In genomic region chr5:40224421-40224820, GRCh38 we compare ENCODE assay signal across 9 cellular contexts.
A peak's percentile ranks its signal among the peaks of the same experiment; 100 is the strongest.
DNase-seq lines count a peak whose midpoint lies in the region; ATAC-seq and TF ChIP-seq lines count a peak whose summit lies in the region.
"Had no signal": no experiment of that assay in that cellular context is flagged by ENCODE, and none has a peak within 500 bp of the region (broad histone marks: within the 10 kb centered on the region; RNA-seq: fewer than 3 reads in every experiment).

No MANE protein-coding gene starts in this region.

- peak; percentile 17 to 46 for ATAC-seq in natural killer cell treated with Interleukin-12 subunit alpha and Interleukin-12 subunit beta and Interleukin-15 and Interleukin-18, amount 100 ng/mL, for 72 hours
- ATAC-seq in natural killer cell (no peak), HG03103 (IDR thresholded peaks at IDR 0.05; ENCODE audit: low read depth, unreplicated experiment) (peak; percentile 21)

- H3K4me3 Mint-ChIP-seq in natural killer cell treated with Interleukin-12 subunit alpha and Interleukin-12 subunit beta and Interleukin-15 and Interleukin-18, amount 100 ng/mL, for 72 hours = peak overlapping the region; percentile 75
- no peak overlapping the region for H3K4me3 Mint-ChIP-seq in natural killer cell

- DNase-seq in natural killer cell treated with Interleukin-12 subunit alpha and Interleukin-12 subunit beta and Interleukin-15 and Interleukin-18, amount 100 ng/mL, for 72 hours (ENCODE audit: low spot score) = no peak
- DNase-seq in natural killer cell (no peak), amniotic epithelial cell (ENCODE audit: low read depth) (peak; percentile 16), NCI-H1417 (lab: John Stamatoyannopoulos, UW) (no peak), DMS 273 (lab: John Stamatoyannopoulos, UW; ENCODE audit: unreplicated experiment) (no peak), NCI-H1436 (lab: John Stamatoyannopoulos, UW) (no peak)
- DNase-seq in stimulated activated naive CD4-positive, alpha-beta T cell (lab: John Stamatoyannopoulos, UW) = no peak

- H3K9me3 Mint-ChIP-seq in natural killer cell treated with Interleukin-12 subunit alpha and Interleukin-12 subunit beta and Interleukin-15 and Interleukin-18, amount 100 ng/mL, for 72 hours = peaks cover 8% of the 10 kb centered on the region
- no peaks in the 10 kb centered on the region for H3K9me3 Mint-ChIP-seq in natural killer cell
- H3K9me3 Mint-ChIP-seq: IgD-negative memory B cell had no signal

- TF ChIP-seq CTCF in natural killer cell (IDR thresholded peaks at IDR 0.05) = no peak

- no peaks in the 10 kb centered on the region for H3K27me3 Mint-ChIP-seq in natural killer cell treated with Interleukin-12 subunit alpha and Interleukin-12 subunit beta and Interleukin-15 and Interleukin-18, amount 100 ng/mL, for 72 hours
- H3K27me3 Mint-ChIP-seq in natural killer cell (ENCODE audit: low read depth in 2 of 2) = peaks cover 6 to 13% of the 10 kb centered on the region in 2 donors

- intact Hi-C loops in natural killer cell (cut with micrococcal nuclease) = no loop called here

- peak overlapping the region; percentile 86 to 90 for H3K27ac Mint-ChIP-seq in natural killer cell treated with Interleukin-12 subunit alpha and Interleukin-12 subunit beta and Interleukin-15 and Interleukin-18, amount 100 ng/mL, for 72 hours
- no peak overlapping the region for H3K27ac Mint-ChIP-seq in natural killer cell

- H3K4me1 Mint-ChIP-seq in natural killer cell treated with Interleukin-12 subunit alpha and Interleukin-12 subunit beta and Interleukin-15 and Interleukin-18, amount 100 ng/mL, for 72 hours (ENCODE audit: low read depth in 2 of 2) = peaks cover 40 to 45% of the 10 kb centered on the region in 2 donors
- H3K4me1 Mint-ChIP-seq in natural killer cell = peaks cover 20 to 26% of the 10 kb centered on the region in 2 donors

- peaks cover 14% of the 10 kb centered on the region for H3K36me3 Mint-ChIP-seq in natural killer cell treated with Interleukin-12 subunit alpha and Interleukin-12 subunit beta and Interleukin-15 and Interleukin-18, amount 100 ng/mL, for 72 hours
- no peaks in the 10 kb centered on the region for H3K36me3 Mint-ChIP-seq in natural killer cell
- H3K36me3 Mint-ChIP-seq: IgD-negative memory B cell had no signal

Comparison
In these comparisons a context has a peak if more than half of its experiments do, and no peak if none do; other contexts are left out.
1. ATAC-seq: peak in natural killer cell treated with Interleukin-12 subunit alpha and Interleukin-12 subunit beta and Interleukin-15 and Interleukin-18, amount 100 ng/mL, for 72 hours (2 of 2) and HG03103 (single experiment); none in natural killer cell (0 of 3).
2. H3K27ac Mint-ChIP-seq: peak in natural killer cell treated with Interleukin-12 subunit alpha and Interleukin-12 subunit beta and Interleukin-15 and Interleukin-18, amount 100 ng/mL, for 72 hours (2 of 2); none in natural killer cell (0 of 2).